Comparison of ENCODE assay signal across 17 cellular contexts in genomic region chr15:73403171-73403570, GRCh38. TPM values are rescaled to one million over a fixed set of nuclear protein-coding genes. Genes with fewer than 3 reads are reported as not detected.
"Had no signal": no experiment of that assay in that cellular context is flagged by ENCODE, and none has a peak within 500 bp of the region (broad histone marks: within the 10 kb centered on the region; RNA-seq: fewer than 3 reads in every experiment).

No MANE protein-coding gene starts in this region.

- H3K9me3 ChIP-seq: gastroesophageal sphincter, ovary, thoracic aorta had no signal

- H3K36me3 ChIP-seq: cardiac muscle cell, gastroesophageal sphincter, ovary, thoracic aorta had no signal

- H3K4me1 ChIP-seq: gastroesophageal sphincter had no signal

- H3K27ac ChIP-seq: cardiac muscle cell, gastroesophageal sphincter, hepatocyte, ovary, thoracic aorta had no signal

- ATAC-seq: activated CD4-positive, CD25-positive, alpha-beta regulatory T cell treated with anti-CD3 and anti-CD28 coated beads, Interleukin-2, amount 50 U/mL, for 24 hours; gastroesophageal sphincter had no signal

- H3K27me3 ChIP-seq: cardiac muscle cell, hepatocyte, ovary had no signal

- H3K4me3 ChIP-seq: cardiac muscle cell, gastroesophageal sphincter, hepatocyte, ovary, thoracic aorta had no signal

- DNase-seq: activated CD4-positive, alpha-beta T cell treated with anti-CD3 and anti-CD28 coated beads, Interleukin-2, amount 50 U/mL, for 4 hours; activated gamma-delta T cell; activated T-cell treated with anti-CD3 and anti-CD28 coated beads, Interleukin-2, amount 50 U/mL, for 48 hours; ovary; stimulated activated CD4-positive, alpha-beta T cell treated with anti-CD3 and anti-CD28 coated beads, Interleukin-15, amount 100 ng/mL, for 24 hours; stimulated activated CD4-positive, alpha-beta T cell treated with anti-CD3 and anti-CD28 coated beads, Interleukin-4, amount 100 ng/mL, for 24 hours had no signal

RNA-seq across cellular contexts. Expression of gene HCN4, which starts 34.4 kb away (rescaled TPM):
- total RNA-seq: fibroblast of lung, liver, ovary, thoracic aorta had no signal

RNA-seq across cellular contexts. Expression of gene REC114, which starts 39.8 kb away (rescaled TPM):
- total RNA-seq: fibroblast of lung, gastroesophageal sphincter, hepatocyte, kidney epithelial cell, liver, neural crest cell, ovary, skeletal muscle tissue, thoracic aorta, ureter had no signal
